Comparison of ENCODE assay signal across 18 cellular contexts in the genomic region with DNA sequence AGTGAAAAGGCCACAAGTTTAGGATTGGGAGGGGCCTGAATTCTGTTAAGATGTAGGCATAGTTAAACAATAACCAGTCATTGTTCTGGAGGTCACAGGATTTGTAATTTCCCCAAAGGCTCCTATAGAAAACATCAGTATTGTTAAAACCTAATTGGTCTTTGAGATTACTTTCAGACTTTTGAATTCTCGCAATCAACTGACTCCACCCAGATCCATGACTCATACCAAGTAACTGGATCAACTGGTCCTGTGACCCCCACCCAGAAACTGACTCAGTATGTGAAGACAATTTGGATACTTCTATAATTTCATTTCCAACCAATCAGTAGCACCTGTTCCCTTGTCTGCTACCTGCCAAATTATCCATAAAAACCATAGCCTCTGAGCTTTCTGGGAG.
"Had no signal": no experiment of that assay in that cellular context is flagged by ENCODE, and none has a peak within 500 bp of the region (broad histone marks: within the 10 kb centered on the region; RNA-seq: fewer than 3 reads in every experiment).

No MANE protein-coding gene starts in this region.

- ATAC-seq: activated CD4-positive, alpha-beta T cell treated with anti-CD3 and anti-CD28 coated beads for 36 hours; activated T-cell treated with anti-CD3 and anti-CD28 coated beads, Interleukin-2, amount 50 U/mL, for 72 hours; heart left ventricle; sciatic nerve; stimulated activated naive B cell treated with anti-CD40 and anti-IgM and Interleukin-4, amounts not matched to agents 10 μg/mL and 1 μg/mL and 100 μg/mL, for 72 hours had no signal

- DNase-seq: activated CD4-positive, alpha-beta memory T cell treated with anti-CD3 and anti-CD28 coated beads, Interleukin-2, amount 10 ng/mL, durations not matched to agents 7 days and 5 days; activated CD4-positive, alpha-beta T cell treated with anti-CD3 and anti-CD28 coated beads for 36 hours; activated naive CD8-positive, alpha-beta T cell treated with anti-CD3 and anti-CD28 coated beads, Interleukin-2, amount 10 ng/mL, durations not matched to agents 7 days and 5 days; activated T-cell treated with anti-CD3 and anti-CD28 coated beads, Interleukin-2, amount 50 U/mL, for 72 hours; anterior cingulate cortex; dorsolateral prefrontal cortex; foreskin melanocyte; heart left ventricle; midbrain; posterior cingulate gyrus; spleen; stimulated activated CD4-positive, alpha-beta T cell treated with anti-CD3 and anti-CD28 coated beads, Interleukin-1b, Interleukin-23, amount 100 ng/mL, for 48 hours; stimulated activated naive B cell treated with anti-CD40 and anti-IgM and Interleukin-4, amounts not matched to agents 10 μg/mL and 1 μg/mL and 100 μg/mL, for 72 hours; substantia nigra; T-helper 1 cell; upper lobe of left lung; WERI-Rb-1 had no signal

- H3K4me3 ChIP-seq: dorsolateral prefrontal cortex, heart left ventricle, spleen, upper lobe of left lung had no signal
